1 cellular context compared by ENCODE assay signal in the genomic region with DNA sequence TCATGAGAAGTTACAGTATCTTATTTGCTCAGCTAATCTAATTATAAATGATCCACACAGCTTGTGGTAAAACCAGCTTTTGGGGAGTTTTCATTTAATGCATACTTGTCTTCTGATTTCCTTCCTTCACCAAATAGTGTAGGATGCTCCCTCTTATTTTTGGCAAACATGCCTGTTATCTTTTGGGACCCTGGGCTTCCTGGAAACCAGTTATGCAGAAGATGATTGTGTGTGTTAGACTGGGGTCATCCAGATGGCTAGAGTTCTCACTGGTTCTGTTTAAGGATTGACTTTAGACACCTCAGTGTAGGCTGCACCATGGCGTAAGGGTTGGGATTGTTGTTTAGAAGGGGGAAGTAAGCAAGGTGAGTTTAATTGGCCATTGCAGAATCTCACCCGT.
TF ChIP-seq lines count a peak whose summit lies in the region.

No MANE protein-coding gene starts in this region.

TF ChIP-seq in IMR-90, 13 proteins besides CTCF, POLR2A, EP300 and RAD21 (continued from another document):
- no peak for TF ChIP-seq MAFK (IDR thresholded peaks at IDR 0.05; ENCODE audit: low read depth, low read length)
- no peak for TF ChIP-seq SMC3 (IDR thresholded peaks at IDR 0.05; ENCODE audit: low read depth, low read length)
